In genomic region chr9:107333363-107333762, GRCh38 we compare ENCODE assay signal across 2 cellular contexts.
A peak's percentile ranks its signal among the peaks of the same experiment; 100 is the strongest.
TF ChIP-seq lines count a peak whose summit lies in the region.

No MANE protein-coding gene starts in this region.

TF ChIP-seq in GM12891, 5 proteins besides CTCF, POLR2A, EP300 and RAD21:
- TF ChIP-seq POLR2AphosphoS5 (IDR thresholded peaks at IDR 0.05; ENCODE audit: low read depth, low read length) (peak; percentile 56), POU2F2 (IDR thresholded peaks at IDR 0.05; ENCODE audit: low read depth, low read length) (no peak), SPI1 (IDR thresholded peaks at IDR 0.05; ENCODE audit: low read depth, low read length) (no peak), PAX5 (IDR thresholded peaks at IDR 0.05; ENCODE audit: insufficient read depth, low read length, severe bottlenecking) (no peak)

TF ChIP-seq in K562, 482 proteins besides CTCF, POLR2A, EP300 and RAD21:
- TF ChIP-seq THRAP3 (IDR thresholded peaks at IDR 0.05; ENCODE audit: borderline replicate concordance) (0 out of 2 replicates have a peak, but pooled peaks have one; percentile 24), RNF219 (CRISPR knock-in tag; IDR thresholded peaks at IDR 0.05) (no peak), POLR2AphosphoS5 (IDR thresholded peaks at IDR 0.05; ENCODE audit: control insufficient read depth, insufficient read depth, low read depth, low read length) (peak; percentile 16; the same call in 1 of the 2 replicates), KHSRP (IDR thresholded peaks at IDR 0.05) (0 out of 2 replicates have a peak, but pooled peaks have one; percentile 2), KAT2B (IDR thresholded peaks at IDR 0.05; ENCODE audit: low read depth, low read length) (no peak), PML (IDR thresholded peaks at IDR 0.05; ENCODE audit: low read length) (0 out of 2 replicates have a peak, but pooled peaks have one; percentile 3), TCF3 (CRISPR knock-in tag; IDR thresholded peaks at IDR 0.05) (no peak), POLR2B (IDR thresholded peaks at IDR 0.05; ENCODE audit: low read depth, partially characterized antibody) (peak; percentile 67), HOXB6 (CRISPR knock-in tag; IDR thresholded peaks at IDR 0.05; ENCODE audit: borderline replicate concordance) (no peak), ILF3 (IDR thresholded peaks at IDR 0.05; ENCODE audit: borderline replicate concordance) (0 out of 2 replicates have a peak, but pooled peaks have one; percentile 48), CBX5 (IDR thresholded peaks at IDR 0.05; ENCODE audit: borderline replicate concordance, low read depth) (no peak), USF1 (CRISPR knock-in tag; IDR thresholded peaks at IDR 0.05) (no peak), RNF2 (IDR thresholded peaks at IDR 0.05) (no peak), DMBX1 (CRISPR knock-in tag; IDR thresholded peaks at IDR 0.05; ENCODE audit: borderline replicate concordance) (no peak), RBM39 (optimal IDR thresholded peaks at IDR 0.05; ENCODE audit: low read depth, low read length) (no peak)
